ENCODE assay signal across 8 cellular contexts in the genomic region with DNA sequence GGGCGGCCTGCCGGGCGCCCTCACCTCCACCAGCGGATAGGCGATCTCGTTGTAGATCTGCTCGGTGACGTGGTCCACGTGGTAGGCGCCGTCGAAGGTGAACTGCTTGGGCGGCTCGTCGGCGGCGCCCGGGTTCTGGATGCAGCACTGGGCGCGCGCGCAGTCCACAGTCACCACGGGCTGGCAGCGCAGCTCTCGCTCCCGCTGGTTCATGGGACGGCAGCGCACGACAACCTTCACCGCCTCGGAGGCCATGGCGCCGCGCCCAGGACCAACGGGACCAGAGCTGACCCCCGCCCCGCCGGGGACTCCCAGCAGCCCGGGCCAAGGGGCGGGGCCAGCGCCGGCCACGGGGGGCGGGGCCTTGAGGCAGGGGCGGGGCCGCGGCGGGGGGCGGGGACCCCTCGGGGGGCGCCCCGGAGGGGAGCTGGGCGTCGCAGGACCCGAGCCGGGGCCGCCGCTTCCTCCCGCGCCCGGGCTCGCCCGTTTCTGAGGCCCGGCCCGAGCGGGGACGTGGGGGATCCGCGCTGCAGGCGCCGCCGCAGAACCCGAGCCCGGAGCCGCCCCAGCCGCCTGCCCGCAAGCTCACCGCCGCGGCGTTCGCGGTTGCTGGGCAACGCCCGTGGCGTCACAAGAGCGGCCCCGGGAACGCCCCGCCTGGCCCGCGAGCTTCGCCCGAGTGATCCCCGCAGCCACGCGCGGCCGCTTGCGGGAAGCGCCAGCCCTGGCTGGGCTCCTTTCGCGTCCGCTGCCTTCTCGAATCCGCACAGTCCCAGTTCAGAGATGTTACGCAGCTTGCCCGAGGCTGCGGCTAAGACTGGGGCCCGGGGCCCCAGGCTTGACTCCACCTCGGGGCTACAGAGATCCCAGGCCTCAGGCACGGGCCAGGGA. TPM values are rescaled to one million over a fixed set of nuclear protein-coding genes. Genes with fewer than 3 reads are reported as not detected.
DNase-seq lines count a peak whose midpoint lies in the region; ATAC-seq and TF ChIP-seq lines count a peak whose summit lies in the region.

Gene KIF17 (minus strand): TSS at position 556 of the 891 bp plus-strand sequence. CDS start 301 bp downstream, at position 255.

- H3K9ac ChIP-seq in PC-3 (ENCODE audit: low read length) (no peak within 1 kb of the TSS), neural cell (ENCODE audit: low read length) (peak within 1 kb of the TSS; percentile 54)

- peak within 1 kb of the TSS; percentile 83 for H3K4me2 ChIP-seq in PC-3 (ENCODE audit: low read length)
- no peak within 1 kb of the TSS for H3K4me2 ChIP-seq in neural cell (ENCODE audit: low read length)

- H3K27me3 ChIP-seq in PC-3 (ENCODE audit: low read length), result no peaks in the 10 kb centered on the region
- no peaks in the 10 kb centered on the region for H3K27me3 ChIP-seq in neural cell (ENCODE audit: insufficient read depth, low read depth, low read length)
- peaks cover 15% of the 10 kb centered on the region for H3K27me3 ChIP-seq in thymus (ENCODE audit: control insufficient read depth, insufficient read depth)

- no peaks in the 10 kb centered on the region for H3K9me3 ChIP-seq in PC-3 (ENCODE audit: low read length)
- H3K9me3 ChIP-seq in neural cell (ENCODE audit: low read length), result no peaks in the 10 kb centered on the region
- H3K9me3 ChIP-seq in thymus (ENCODE audit: control insufficient read depth), result no peaks in the 10 kb centered on the region

- ATAC-seq in GM18867 (IDR thresholded peaks at IDR 0.05; ENCODE audit: unreplicated experiment) (peak; percentile 68), PC-3 (peak; percentile 89), HG03520 (IDR thresholded peaks at IDR 0.05; ENCODE audit: unreplicated experiment) (no peak)

- no peak within 1 kb of the TSS for H3K27ac ChIP-seq in PC-3 (ENCODE audit: low read length)
- no peak within 1 kb of the TSS for H3K27ac ChIP-seq in neural cell (ENCODE audit: low read length)
- H3K27ac ChIP-seq in thymus (ENCODE audit: low read depth), result no peak within 1 kb of the TSS

- H3K9me2 ChIP-seq in PC-3 (replicated peaks; ENCODE audit: low read length) (no peaks in the 10 kb centered on the region), neural cell (ENCODE audit: insufficient read depth, low read length) (no peaks in the 10 kb centered on the region)

- WGBS in thymus, result 4% methylated on average over 112 of the region's 112 CpGs

- H3K4me1 ChIP-seq in PC-3 (ENCODE audit: insufficient read depth, low read length) (0 out of 2 replicates have a peak, but pooled peaks cover 3% of the 10 kb centered on the region), thymus (ENCODE audit: control insufficient read depth, insufficient read depth, low read length) (peaks cover 4% of the 10 kb centered on the region)

- BruUV-seq in PC-3 (replicated peaks; lab: Mats Ljungman, UMichigan), result no TSS peak

- no peaks in the 10 kb centered on the region for H3K79me2 ChIP-seq in PC-3 (ENCODE audit: low read length)
- no peaks in the 10 kb centered on the region for H3K79me2 ChIP-seq in neural cell (replicated peaks; ENCODE audit: insufficient read depth, low read length)

- H4K20me1 ChIP-seq in PC-3 (ENCODE audit: low read length) (no peaks in the 10 kb centered on the region), neural cell (ENCODE audit: insufficient read depth) (no peaks in the 10 kb centered on the region)

- TF ChIP-seq CTCF in AG04449 (IDR thresholded peaks at IDR 0.05; ENCODE audit: insufficient read depth, low read length, missing control alignments), result no peak
- no peak for TF ChIP-seq CTCF in PC-3 (conservative IDR thresholded peaks at IDR 0.05; ENCODE audit: low read depth, low read length)
- TF ChIP-seq CTCF in fibroblast of pulmonary artery (IDR thresholded peaks at IDR 0.05; ENCODE audit: low read length, missing control alignments), result no peak
- TF ChIP-seq CTCF in neural cell (IDR thresholded peaks at IDR 0.05; ENCODE audit: poor library complexity, severe bottlenecking), result no peak

- no peaks in the 10 kb centered on the region for H3F3A ChIP-seq in PC-3 (ENCODE audit: low read length, unreplicated experiment)
- no peaks in the 10 kb centered on the region for H3F3A ChIP-seq in neural cell (ENCODE audit: insufficient read depth, low read length, poor library complexity, severe bottlenecking)

- POLR2A ChIA-PET in AG04449 (lab: Yijun Ruan, JAX) (no interaction called here), PC-3 (lab: Charles Lee; ENCODE audit: unreplicated experiment) (interaction anchor here (0.7 kb wide), 1 partner anchor 10 kb away, joined by 3 read pairs; no protein-coding TSS in a partner anchor)

- no peak for TF ChIP-seq RAD21 in neural cell (conservative IDR thresholded peaks at IDR 0.05)

- peak within 1 kb of the TSS; percentile 59 for H3K4me3 ChIP-seq in AG04449 (ENCODE audit: low read depth, low read length)
- H3K4me3 ChIP-seq in PC-3 (ENCODE audit: low read length), result peak within 1 kb of the TSS; percentile 62; the same call in 1 of the 2 replicates
- peak within 1 kb of the TSS; percentile 48 for H3K4me3 ChIP-seq in fibroblast of pulmonary artery (replicated peaks; ENCODE audit: low read depth, low read length)
- peak within 1 kb of the TSS; percentile 65 for H3K4me3 ChIP-seq in neural cell (ENCODE audit: low read length)
- H3K4me3 ChIP-seq in thymus (ENCODE audit: low read length), result peak within 1 kb of the TSS; percentile 48

- intact Hi-C loops in PC-3 (cut with micrococcal nuclease), result no loop called here

- peak within 1 kb of the TSS; percentile 84 for H2AFZ ChIP-seq in PC-3 (ENCODE audit: low read length)
- peak within 1 kb of the TSS; percentile 14 for H2AFZ ChIP-seq in neural cell (ENCODE audit: low read depth, low read length)

- no peaks in the 10 kb centered on the region for H3K36me3 ChIP-seq in PC-3 (ENCODE audit: low read depth, low read length)
- no peaks in the 10 kb centered on the region for H3K36me3 ChIP-seq in neural cell (ENCODE audit: insufficient read depth, low read length)
- H3K36me3 ChIP-seq in thymus (ENCODE audit: control insufficient read depth, insufficient read depth), result no peaks in the 10 kb centered on the region

- DNase-seq in AG04449 (ENCODE audit: low read depth, low spot score) (no peak), PC-3 (peak; percentile 63), fibroblast of pulmonary artery (ENCODE audit: low read depth) (peak; percentile 79)
- DNase-seq in activated T-helper 9 cell treated with anti-CD3 and anti-CD28 coated beads, Interleukin-2, amount 50 U/mL, for 16 hours (ENCODE audit: low read depth), result peak; percentile 55

- peak; percentile 27 for TF ChIP-seq EP300 in neural cell (conservative IDR thresholded peaks at IDR 0.05; ENCODE audit: poor library complexity, severe bottlenecking)

- CTCF ChIA-PET in AG04449 (lab: Yijun Ruan, JAX), result interaction anchor here (0.9 to 2.4 kb wide), 5 partner anchors 11 to 21 kb away, joined by 3 to 9 read pairs (median 5); no protein-coding TSS in a partner anchor
- CTCF ChIA-PET in PC-3 (lab: Charles Lee), result interaction anchor here (0.7 kb wide), 1 partner anchor 21 kb away, joined by 4 read pairs; no protein-coding TSS in a partner anchor

TF ChIP-seq in neural cell, 6 proteins besides CTCF, POLR2A, EP300 and RAD21:
- no peak for TF ChIP-seq REST (IDR thresholded peaks at IDR 0.05; ENCODE audit: borderline replicate concordance)
- TF ChIP-seq MXI1 (conservative IDR thresholded peaks at IDR 0.05; ENCODE audit: poor library complexity, severe bottlenecking), result peak; percentile 71
- TF ChIP-seq EZH2 (IDR thresholded peaks at IDR 0.05; ENCODE audit: borderline replicate concordance, insufficient read depth, low read length, poor library complexity, severe bottlenecking), result no peak
- TF ChIP-seq POLR2AphosphoS5 (IDR thresholded peaks at IDR 0.05), result peak; percentile 41

RNA-seq across cellular contexts. Expression of gene KIF17, which starts in this region (rescaled TPM):
- 0.33 and 2.8 TPM in 2 replicates for total RNA-seq in PC-3 (2014; rRNA removed)
- 8.7 and 10.0 TPM in 2 replicates for polyA plus RNA-seq in neural cell
- 14.9 and 15.5 TPM in 2 replicates for polyA minus RNA-seq in neural cell
- 1.0 TPM for polyA plus RNA-seq in thymus
